8 cellular contexts compared by ENCODE assay signal in genomic region chr4:55866973-55867574, GRCh38. TPM values are rescaled to one million over a fixed set of nuclear protein-coding genes. Genes with fewer than 3 reads are reported as not detected.
DNase-seq lines count a peak whose midpoint lies in the region; ATAC-seq and TF ChIP-seq lines count a peak whose summit lies in the region.

No MANE protein-coding gene starts in this region.

- TF ChIP-seq POLR2A in spleen (IDR thresholded peaks at IDR 0.05) = no peak

- peak; percentile 5 to 9 for DNase-seq in activated CD4-positive, alpha-beta T cell treated with anti-CD3 and anti-CD28 coated beads for 4 hours
- no peak for DNase-seq in activated CD4-positive, alpha-beta T cell treated with anti-CD3 and anti-CD28 coated beads for 1 hour
- DNase-seq in NCI-H526 (lab: John Stamatoyannopoulos, UW) (peak; percentile 16 to 74), ascending aorta (ENCODE audit: low spot score in 2 of 2) (no peak), hepatocyte (ENCODE audit: low spot score) (peak; percentile 73), spleen (no peak)

- no peak overlapping the region for H2AFZ ChIP-seq in hepatocyte

- H3K4me3 ChIP-seq in ascending aorta (peak overlapping the region in 1 of 2 donors; percentile 14), hepatocyte (no peak overlapping the region), spleen (no peak overlapping the region)

- WGBS in hepatocyte (ENCODE audit: low lambda C conversion rate, missing lambda C conversion rate) = 33% methylated on average over 4 of the region's 4 CpGs
- WGBS in spleen, 5 donors = 16 to 21% (median 18%) methylated on average over 4 of the region's 4 CpGs

- H3K27me3 ChIP-seq in ascending aorta (no peaks in the 10 kb centered on the region), hepatocyte (no peaks in the 10 kb centered on the region), spleen (replicated peaks in 1 of 7) (no peaks in the 10 kb centered on the region)

- TF ChIP-seq CTCF in ascending aorta (IDR thresholded peaks at IDR 0.05) (peak; percentile 29 to 70 (median 59)), hepatocyte (IDR thresholded peaks at IDR 0.05; ENCODE audit: poor library complexity) (peak; percentile 81), spleen (IDR thresholded peaks at IDR 0.05 in 8 of 11, conservative IDR thresholded peaks at IDR 0.05 in 3 of 11) (peak in 10 of 11 experiments; percentile 53 to 83 (median 76))

- H3K4me2 ChIP-seq in hepatocyte = no peak overlapping the region

- no peaks in the 10 kb centered on the region for H4K20me1 ChIP-seq in hepatocyte (ENCODE audit: insufficient read depth, poor library complexity, severe bottlenecking)

- H3K27ac ChIP-seq in ascending aorta (peak overlapping the region; percentile 77), hepatocyte (peak overlapping the region; percentile 42), spleen (peak overlapping the region in 3 of 8 donors; percentile 19 to 53 (median 45))

- H3K9me3 ChIP-seq in ascending aorta (no peaks in the 10 kb centered on the region), hepatocyte (ENCODE audit: low read depth) (no peaks in the 10 kb centered on the region), spleen (no peaks in the 10 kb centered on the region)

- no peaks in the 10 kb centered on the region for H3K79me2 ChIP-seq in hepatocyte

- H3K4me1 ChIP-seq in ascending aorta (peaks cover 2 to 11% of the 10 kb centered on the region in 2 donors), hepatocyte (ENCODE audit: insufficient read depth) (peaks cover 4% of the 10 kb centered on the region), spleen (peaks cover 4 to 28% (median 15%) of the 10 kb centered on the region in 6 donors)

- ATAC-seq in GM21360 (IDR thresholded peaks at IDR 0.05; ENCODE audit: unreplicated experiment) (peak; percentile 80), HG03520 (IDR thresholded peaks at IDR 0.05; ENCODE audit: unreplicated experiment) (peak; percentile 87)

- H3K36me3 ChIP-seq in ascending aorta = peaks cover 27 to 45% of the 10 kb centered on the region in 2 donors
- no peaks in the 10 kb centered on the region for H3K36me3 ChIP-seq in hepatocyte (replicated peaks; ENCODE audit: insufficient read depth, low read depth)
- peaks cover 0 to 78% (median 59%) of the 10 kb centered on the region in 6 donors for H3K36me3 ChIP-seq in spleen

- H3K9me2 ChIP-seq in hepatocyte (replicated peaks; ENCODE audit: insufficient read depth) = no peaks in the 10 kb centered on the region

- intact Hi-C loops in ascending aorta (cut with DNase I) = loop anchor here (1.0 to 5.0 kb wide), 3 partner anchors 14 to 520 kb away; partner anchors contain the start of genes EXOC1, SRD5A3 and TMEM165
- intact Hi-C loops in spleen (cut with DNase I; ENCODE audit: low total_unique reads) = no loop called here

RNA-seq across cellular contexts. Expression of gene EXOC1, which starts 13.6 kb away (rescaled TPM):
- 13.6 TPM for total RNA-seq in ascending aorta
- 28.1 and 31.4 TPM in 2 replicates for total RNA-seq in hepatocyte
- 15.7 and 22.7 TPM in 2 replicates for polyA plus RNA-seq in hepatocyte
- 10 to 100 TPM; 33.1 to 52.8 (median 46.2) TPM for total RNA-seq in spleen
- 10 to 100 TPM; 15.6 to 22.3 (median 20.8) TPM for polyA plus RNA-seq in spleen

RNA-seq across cellular contexts. Expression of gene EXOC1L, which starts 47.5 kb away (rescaled TPM):
- total RNA-seq in ascending aorta = not detected
- not detected in 2 replicates for total RNA-seq in hepatocyte
- polyA plus RNA-seq in hepatocyte = not detected in 2 replicates
- total RNA-seq in spleen = not detected
- polyA plus RNA-seq in spleen = not detected

Comparison
In these comparisons a context has a peak if more than half of its experiments do, and no peak if none do; other contexts are left out.
1. DNase-seq: peak in activated CD4-positive, alpha-beta T cell treated with anti-CD3 and anti-CD28 coated beads for 4 hours (2 of 2), NCI-H526 (2 of 2) and hepatocyte (single experiment); none in activated CD4-positive, alpha-beta T cell treated with anti-CD3 and anti-CD28 coated beads for 1 hour (single experiment), ascending aorta (0 of 2) and spleen (single experiment).
2. Peak in every context shown above with its lines, with median percentiles within 50 percentile points of each other: CTCF ChIP-seq.